Comparison of ENCODE assay signal across 16 cellular contexts in the genomic region with DNA sequence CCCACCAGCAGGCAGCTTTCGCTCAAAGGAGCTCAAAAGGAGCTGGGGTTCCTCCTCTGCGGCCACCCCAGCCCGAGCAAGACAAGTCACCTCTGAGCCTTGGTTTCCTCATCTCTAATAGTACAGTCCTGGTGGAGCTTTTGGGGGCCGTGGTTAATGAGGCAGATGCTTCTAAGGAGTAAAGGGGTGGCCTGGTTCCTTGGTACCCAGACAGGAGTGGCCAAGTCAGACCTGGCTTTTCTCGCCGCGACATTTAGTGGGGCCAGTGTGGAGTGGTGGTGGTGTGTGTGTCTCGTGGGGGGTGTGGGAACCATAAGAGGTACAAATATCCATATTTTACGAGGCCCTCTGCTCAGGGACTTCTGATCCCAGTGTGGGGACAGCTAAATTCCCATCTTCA. TPM values are rescaled to one million over a fixed set of nuclear protein-coding genes. Genes with fewer than 3 reads are reported as not detected.
DNase-seq lines count a peak whose midpoint lies in the region; ATAC-seq and TF ChIP-seq lines count a peak whose summit lies in the region.
"Had no signal": no experiment of that assay in that cellular context is flagged by ENCODE, and none has a peak within 500 bp of the region (broad histone marks: within the 10 kb centered on the region; RNA-seq: fewer than 3 reads in every experiment).

No MANE protein-coding gene starts in this region.

- H3K9me3 ChIP-seq in AG04450 (ENCODE audit: control insufficient read depth, insufficient read depth, low read length) (peaks cover 17% of the 10 kb centered on the region; the same call in 1 of the 2 replicates), hepatocyte (ENCODE audit: low read depth) (no peaks in the 10 kb centered on the region), prostate gland (no peaks in the 10 kb centered on the region)
- H3K9me3 ChIP-seq: mucosa of descending colon had no signal

- peak overlapping the region; percentile 91 for H3K27ac ChIP-seq in AG04450 (ENCODE audit: low read depth, low read length)
- H3K27ac ChIP-seq in hepatocyte: peak overlapping the region; percentile 99
- peak overlapping the region; percentile 86 to 87 for H3K27ac ChIP-seq in prostate gland

- H3K4me3 ChIP-seq in AG04450 (ENCODE audit: low read depth, low read length): peak overlapping the region; percentile 98
- peak overlapping the region; percentile 97 for H3K4me3 ChIP-seq in WI38 (ENCODE audit: low read depth, low read length)
- H3K4me3 ChIP-seq in hepatocyte: no peak overlapping the region
- H3K4me3 ChIP-seq in prostate gland: no peak overlapping the region
- H3K4me3 ChIP-seq: mucosa of descending colon had no signal

- no peaks in the 10 kb centered on the region for H3K9me2 ChIP-seq in hepatocyte (replicated peaks; ENCODE audit: insufficient read depth)

- peaks cover 21% of the 10 kb centered on the region for H3K4me1 ChIP-seq in hepatocyte (ENCODE audit: insufficient read depth)
- no peaks in the 10 kb centered on the region for H3K4me1 ChIP-seq in prostate gland (replicated peaks)

- CTCF ChIA-PET in AG04450 (lab: Charles Lee): interaction anchor here (1.0 to 3.3 kb wide), 10 partner anchors 10 to 716 kb away, joined by 3 to 36 read pairs (median 4); no protein-coding TSS in a partner anchor

- 47% methylated on average over 9 of the region's 9 CpGs for WGBS in hepatocyte (ENCODE audit: low lambda C conversion rate, missing lambda C conversion rate)
- 28% methylated on average over 9 of the region's 9 CpGs for WGBS in prostate gland

- POLR2A ChIA-PET in AG04450 (lab: Yijun Ruan, JAX): interaction anchor here (0.6 to 3.3 kb wide), 6 partner anchors 11 to 452 kb away, joined by 3 to 14 read pairs (median 5); no protein-coding TSS in a partner anchor

- H3K4me2 ChIP-seq in hepatocyte: peak overlapping the region; percentile 89

- H2AFZ ChIP-seq in hepatocyte: no peak overlapping the region

- no peak for TF ChIP-seq POLR2A in prostate gland (IDR thresholded peaks at IDR 0.05)

- intact Hi-C loops in prostate gland (cut with DNase I): loop anchor here (2.0 to 5.0 kb wide), 2 partner anchors 176 to 365 kb away; no protein-coding TSS in a partner anchor

- no peaks in the 10 kb centered on the region for H3K27me3 ChIP-seq in AG04450 (ENCODE audit: control insufficient read depth, insufficient read depth, low read length)
- H3K27me3 ChIP-seq in hepatocyte: peaks cover 69% of the 10 kb centered on the region
- peaks cover 48% of the 10 kb centered on the region for H3K27me3 ChIP-seq in prostate gland (replicated peaks; ENCODE audit: insufficient read depth)

- H3K36me3 ChIP-seq in hepatocyte (replicated peaks; ENCODE audit: insufficient read depth, low read depth): no peaks in the 10 kb centered on the region
- H3K36me3 ChIP-seq in prostate gland: no peaks in the 10 kb centered on the region

- H4K20me1 ChIP-seq in hepatocyte (ENCODE audit: insufficient read depth, poor library complexity, severe bottlenecking): peaks cover 21% of the 10 kb centered on the region

- DNase-seq in AG04450 (ENCODE audit: low read depth, low spot score) (no peak), hepatocyte (ENCODE audit: low spot score) (no peak), prostate gland (ENCODE audit: low spot score) (no peak), NCI-H2107 (lab: John Stamatoyannopoulos, UW) (no peak)
- no peak for DNase-seq in stimulated activated CD8-positive, alpha-beta memory T cell treated with anti-CD3 and anti-CD28 coated beads, Interleukin-4, amount 100 ng/mL, for 48 hours
- DNase-seq in activated CD4-positive, alpha-beta T cell treated with anti-CD3 and anti-CD28 coated beads, Interleukin-2, amount 50 U/mL, for 48 hours: no peak
- DNase-seq: activated CD4-positive, alpha-beta T cell treated with anti-CD3 and anti-CD28 coated beads for 4 hours; KG1; NCI-H187 treated with DMSO at 0.1 percent for 48 hours; NCI-H774; stimulated activated CD4-positive, alpha-beta T cell treated with anti-CD3 and anti-CD28 coated beads, Interleukin-4, amount 100 ng/mL, for 1 hour had no signal

- no peak for ATAC-seq in HG02571 (IDR thresholded peaks at IDR 0.05; ENCODE audit: unreplicated experiment)

- no peak for TF ChIP-seq CTCF in AG04450 (IDR thresholded peaks at IDR 0.05; ENCODE audit: low read depth, low read length)
- no peak for TF ChIP-seq CTCF in WI38 (IDR thresholded peaks at IDR 0.05; ENCODE audit: low read depth, low read length)
- no peak for TF ChIP-seq CTCF in hepatocyte (IDR thresholded peaks at IDR 0.05; ENCODE audit: poor library complexity)
- TF ChIP-seq CTCF in prostate gland (IDR thresholded peaks at IDR 0.05): no peak

- H3K79me2 ChIP-seq in hepatocyte: peaks cover 54% of the 10 kb centered on the region

RNA-seq across cellular contexts. Expression of a gene that starts 6.7 kb away (rescaled TPM):
- polyA plus RNA-seq in AG04450 (2011; rRNA removed) (61.0 and 65.1 TPM in 2 replicates), hepatocyte (30.0 and 37.4 TPM in 2 replicates)
- 56.9 and 66.0 TPM in 2 replicates for polyA minus RNA-seq in AG04450 (2011; rRNA and poly(A)+ RNA removed)
- total RNA-seq in hepatocyte (23.7 and 26.8 TPM in 2 replicates), prostate gland (1 to 10 TPM; 5.3 to 6.9 TPM)
- total RNA-seq: Calu3, OCI-LY7 had no signal

RNA-seq across cellular contexts. Expression of a gene that starts 38.0 kb away (rescaled TPM):
- polyA plus RNA-seq in AG04450 (2011; rRNA removed) (15.6 and 16.7 TPM in 2 replicates), hepatocyte (11.5 and 15.3 TPM in 2 replicates)
- 22.9 and 23.5 TPM in 2 replicates for polyA minus RNA-seq in AG04450 (2011; rRNA and poly(A)+ RNA removed)
- total RNA-seq in hepatocyte (8.1 and 21.5 TPM in 2 replicates), prostate gland (10 to 100 TPM; 23.7 to 43.8 TPM)

RNA-seq across cellular contexts. Expression of a gene that starts 49.6 kb away (rescaled TPM):
- polyA plus RNA-seq in AG04450 (2011; rRNA removed) (0.79 and 1.6 TPM in 2 replicates), hepatocyte (0.30 and 0.96 TPM in 2 replicates)
- polyA minus RNA-seq in AG04450 (2011; rRNA and poly(A)+ RNA removed): 1.1 and 2.0 TPM in 2 replicates
- total RNA-seq in hepatocyte (0.36 TPM in 1 of 2 replicates, not detected in the other), prostate gland (1 to 10 TPM in 1 of 2 donors, under 1 TPM in 1; 0.41 to 6.5 TPM)
- total RNA-seq: OCI-LY7 had no signal

Comparison
In these comparisons a context has a peak if more than half of its experiments do, and no peak if none do; other contexts are left out.
1. H3K4me3 ChIP-seq: peak in AG04450 (single experiment) and WI38 (single experiment); none in hepatocyte (single experiment) and prostate gland (0 of 2).
2. Peak in every context shown above with its lines, with median percentiles within 50 percentile points of each other: H3K27ac ChIP-seq.